In genomic region chr3:57756022-57756527, GRCh38 we compare ENCODE assay signal across 8 cellular contexts. TPM values are rescaled to one million over a fixed set of nuclear protein-coding genes. Genes with fewer than 3 reads are reported as not detected.
A peak's percentile ranks its signal among the peaks of the same experiment; 100 is the strongest.
DNase-seq lines count a peak whose midpoint lies in the region; ATAC-seq and TF ChIP-seq lines count a peak whose summit lies in the region.

Gene SLMAP (plus strand): TSS chr3:57756309. CDS start chr3:57757652, 1,343 bp downstream.

- peak within 1 kb of the TSS; percentile 91 for H3K4me3 Mint-ChIP-seq in activated T-helper 17 cell treated with anti-CD3 and anti-CD28 coated beads, Interleukin-2, amount 50 U/mL, for 72 hours
- peak within 1 kb of the TSS; percentile 92 to 98 (median 97) for H3K4me3 Mint-ChIP-seq in naive thymus-derived CD4-positive, alpha-beta T cell
- peak within 1 kb of the TSS; percentile 92 to 96 for H3K4me3 Mint-ChIP-seq in stimulated activated naive B cell treated with anti-CD40 and anti-IgM and Interleukin-4, amounts not matched to agents 10 μg/mL and 1 μg/mL and 100 μg/mL, for 72 hours

- no peaks in the 10 kb centered on the region for H3K9me3 ChIP-seq in fibroblast of lung (ENCODE audit: control insufficient read depth, insufficient read depth, low read depth, low read length)
- no peaks in the 10 kb centered on the region for H3K9me3 ChIP-seq in naive thymus-derived CD4-positive, alpha-beta T cell (ENCODE audit: control insufficient read depth in 2 of 3, low read length in 3 of 3)

- H3K4me1 ChIP-seq in fibroblast of lung (ENCODE audit: control insufficient read depth, extremely low read depth, insufficient read depth, low read length), result peaks cover 2% of the 10 kb centered on the region
- H3K4me1 ChIP-seq in naive thymus-derived CD4-positive, alpha-beta T cell (ENCODE audit: control insufficient read depth in 2 of 2, insufficient read depth in 2 of 2, low read length in 2 of 2), result peaks cover 23 to 30% of the 10 kb centered on the region in 2 donors

- peak within 1 kb of the TSS; percentile 83 for H3K9ac ChIP-seq in fibroblast of lung (ENCODE audit: insufficient read depth, low read length)

- no peak for TF ChIP-seq CTCF in LNCaP clone FGC (IDR thresholded peaks at IDR 0.05; ENCODE audit: control insufficient read depth, extremely low read depth, insufficient read depth)
- no peak for TF ChIP-seq CTCF in RWPE1 (conservative IDR thresholded peaks at IDR 0.05; ENCODE audit: low read depth)
- TF ChIP-seq CTCF in fibroblast of lung (conservative IDR thresholded peaks at IDR 0.05 in 1 of 2, IDR thresholded peaks at IDR 0.05 in 1 of 2; ENCODE audit: low read depth in 1 of 2, low read length in 2 of 2), result no peak

- H3K27me3 Mint-ChIP-seq in activated T-helper 17 cell treated with anti-CD3 and anti-CD28 coated beads, Interleukin-2, amount 50 U/mL, for 72 hours, result no peaks in the 10 kb centered on the region
- H3K27me3 Mint-ChIP-seq in naive thymus-derived CD4-positive, alpha-beta T cell, result peaks cover 0 to 8% (median 0%) of the 10 kb centered on the region in 5 donors
- no peaks in the 10 kb centered on the region for H3K27me3 Mint-ChIP-seq in stimulated activated naive B cell treated with anti-CD40 and anti-IgM and Interleukin-4, amounts not matched to agents 10 μg/mL and 1 μg/mL and 100 μg/mL, for 72 hours

- peaks cover 2% of the 10 kb centered on the region for H3K36me3 ChIP-seq in fibroblast of lung (ENCODE audit: control insufficient read depth, insufficient read depth, low read length)
- H3K36me3 ChIP-seq in naive thymus-derived CD4-positive, alpha-beta T cell (ENCODE audit: control insufficient read depth in 2 of 3, insufficient read depth in 3 of 3, low read length in 3 of 3), result peaks cover 0 to 6% (median 0%) of the 10 kb centered on the region in 3 experiments

- H3K36me3 Mint-ChIP-seq in activated T-helper 17 cell treated with anti-CD3 and anti-CD28 coated beads, Interleukin-2, amount 50 U/mL, for 72 hours (ENCODE audit: low read depth), result peaks cover 44% of the 10 kb centered on the region
- peaks cover 0 to 24% (median 5%) of the 10 kb centered on the region in 5 donors for H3K36me3 Mint-ChIP-seq in naive thymus-derived CD4-positive, alpha-beta T cell
- H3K36me3 Mint-ChIP-seq in stimulated activated naive B cell treated with anti-CD40 and anti-IgM and Interleukin-4, amounts not matched to agents 10 μg/mL and 1 μg/mL and 100 μg/mL, for 72 hours, result peaks cover 4 to 21% of the 10 kb centered on the region in 2 donors

- CTCF ChIA-PET in RWPE1 (lab: Yijun Ruan, JAX), result interaction anchor here (0.6 to 0.9 kb wide), 2 partner anchors 101 to 149 kb away, joined by 3 to 5 read pairs; no protein-coding TSS in a partner anchor
- CTCF ChIA-PET in naive thymus-derived CD4-positive, alpha-beta T cell (lab: Charles Lee), result interaction anchor here (1.2 kb wide), 2 partner anchors 90 to 159 kb away, joined by 3 read pairs; partner anchors contain the start of gene ARF4

- H3K27me3 ChIP-seq in fibroblast of lung (ENCODE audit: control insufficient read depth, insufficient read depth, low read length), result no peaks in the 10 kb centered on the region
- no peaks in the 10 kb centered on the region for H3K27me3 ChIP-seq in naive thymus-derived CD4-positive, alpha-beta T cell (ENCODE audit: control insufficient read depth in 2 of 2, insufficient read depth in 2 of 2, low read length in 2 of 2)

- peaks cover 46% of the 10 kb centered on the region for H3K79me2 ChIP-seq in fibroblast of lung (ENCODE audit: control insufficient read depth, insufficient read depth, low read length)

- H3K9me3 Mint-ChIP-seq in activated T-helper 17 cell treated with anti-CD3 and anti-CD28 coated beads, Interleukin-2, amount 50 U/mL, for 72 hours, result no peaks in the 10 kb centered on the region
- no peaks in the 10 kb centered on the region for H3K9me3 Mint-ChIP-seq in naive thymus-derived CD4-positive, alpha-beta T cell
- no peaks in the 10 kb centered on the region for H3K9me3 Mint-ChIP-seq in stimulated activated naive B cell treated with anti-CD40 and anti-IgM and Interleukin-4, amounts not matched to agents 10 μg/mL and 1 μg/mL and 100 μg/mL, for 72 hours

- H3K4me2 ChIP-seq in fibroblast of lung (ENCODE audit: extremely low read depth, insufficient read depth, low read length), result peak within 1 kb of the TSS; percentile 89

- POLR2A ChIA-PET in RWPE1 (lab: Yijun Ruan, JAX; ENCODE audit: low non-redundant PET), result no interaction called here
- POLR2A ChIA-PET in naive thymus-derived CD4-positive, alpha-beta T cell (lab: Charles Lee), result interaction anchor here (0.6 to 1.8 kb wide), 15 partner anchors 10 to 1075 kb away, joined by 3 to 24 read pairs (median 4); partner anchors contain the start of genes ARF4, DENND6A, HTD2 and PDE12

- intact Hi-C loops in naive thymus-derived CD4-positive, alpha-beta T cell (cut with micrococcal nuclease), result loop anchor here (1.0 to 10.0 kb wide), 15 partner anchors 17 to 1074 kb away; partner anchors contain the start of genes APPL1 (in 2 of the 2), ARF4 (in 2 of the 2), HTD2 (in 2 of the 2) and PDE12 (in 2 of the 2)

- ATAC-seq in activated T-helper 17 cell treated with anti-CD3 and anti-CD28 coated beads, Interleukin-2, amount 50 U/mL, for 72 hours (replicated peaks), result peak; percentile 96
- peak; percentile 98 for ATAC-seq in naive thymus-derived CD4-positive, alpha-beta T cell
- peak; percentile 97 to 99 for ATAC-seq in stimulated activated naive B cell treated with anti-CD40 and anti-IgM and Interleukin-4, amounts not matched to agents 10 μg/mL and 1 μg/mL and 100 μg/mL, for 72 hours (replicated peaks)

- peaks cover 5% of the 10 kb centered on the region for H4K20me1 ChIP-seq in fibroblast of lung (ENCODE audit: control insufficient read depth, extremely low read depth, insufficient read depth, low read length)

- H2AFZ ChIP-seq in fibroblast of lung (ENCODE audit: low read length), result peak within 1 kb of the TSS; percentile 92

- peak within 1 kb of the TSS; percentile 92 for H3K27ac ChIP-seq in RWPE1
- peak within 1 kb of the TSS; percentile 94 for H3K27ac ChIP-seq in fibroblast of lung (ENCODE audit: insufficient read depth, low read length)
- peak within 1 kb of the TSS; percentile 84 for H3K27ac ChIP-seq in naive thymus-derived CD4-positive, alpha-beta T cell (ENCODE audit: low read depth, low read length)

- H3K4me1 Mint-ChIP-seq in activated T-helper 17 cell treated with anti-CD3 and anti-CD28 coated beads, Interleukin-2, amount 50 U/mL, for 72 hours, result peaks cover 9% of the 10 kb centered on the region
- peaks cover 17 to 47% (median 41%) of the 10 kb centered on the region in 7 donors for H3K4me1 Mint-ChIP-seq in naive thymus-derived CD4-positive, alpha-beta T cell
- peaks cover 7 to 21% of the 10 kb centered on the region in 2 donors for H3K4me1 Mint-ChIP-seq in stimulated activated naive B cell treated with anti-CD40 and anti-IgM and Interleukin-4, amounts not matched to agents 10 μg/mL and 1 μg/mL and 100 μg/mL, for 72 hours

- H3K27ac Mint-ChIP-seq in activated T-helper 17 cell treated with anti-CD3 and anti-CD28 coated beads, Interleukin-2, amount 50 U/mL, for 72 hours, result peak within 1 kb of the TSS; percentile 99
- peak within 1 kb of the TSS; percentile 88 to 96 (median 92) for H3K27ac Mint-ChIP-seq in naive thymus-derived CD4-positive, alpha-beta T cell
- peak within 1 kb of the TSS; percentile 97 for H3K27ac Mint-ChIP-seq in stimulated activated naive B cell treated with anti-CD40 and anti-IgM and Interleukin-4, amounts not matched to agents 10 μg/mL and 1 μg/mL and 100 μg/mL, for 72 hours

- H3K4me3 ChIP-seq in LNCaP clone FGC (ENCODE audit: low read depth, low read length), result peak within 1 kb of the TSS; percentile 87
- H3K4me3 ChIP-seq in fibroblast of lung (replicated peaks in 1 of 4; ENCODE audit: control extremely low read depth in 1 of 4, insufficient read depth in 1 of 4, low read depth in 3 of 4, low read length in 4 of 4), result peak within 1 kb of the TSS; percentile 76 to 92 (median 80)
- H3K4me3 ChIP-seq in naive thymus-derived CD4-positive, alpha-beta T cell (ENCODE audit: low read length), result peak within 1 kb of the TSS; percentile 80

- peak; percentile 97 for DNase-seq in Daoy (ENCODE audit: low read depth)
- peak; percentile 77 for DNase-seq in GOT3 (lab: John Stamatoyannopoulos, UW)
- DNase-seq in LNCaP clone FGC (ENCODE audit: low read depth), result peak; percentile 95
- DNase-seq in RWPE1 (ENCODE audit: low spot score), result peak; percentile 89
- peak; percentile 95 to 97 for DNase-seq in fibroblast of lung (ENCODE audit: low read depth in 2 of 2)
- peak; percentile 84 to 97 (median 95) for DNase-seq in naive thymus-derived CD4-positive, alpha-beta T cell
- DNase-seq in stimulated activated naive B cell treated with anti-CD40 and anti-IgM and Interleukin-4, amounts not matched to agents 10 μg/mL and 1 μg/mL and 100 μg/mL, for 72 hours, result peak; percentile 95

RNA-seq across cellular contexts. Expression of gene SLMAP, which starts in this region (rescaled TPM):
- 32.6 and 34.9 TPM in 2 replicates for total RNA-seq in Daoy (2014; rRNA removed; shearing (Covaris generic))
- total RNA-seq in activated T-helper 17 cell treated with anti-CD3 and anti-CD28 coated beads, Interleukin-2, amount 50 U/mL, for 72 hours, result 10 to 100 TPM; 33.8 to 55.6 TPM
- total RNA-seq in fibroblast of lung, result 43.1 and 55.5 TPM in 2 replicates
- polyA plus RNA-seq in fibroblast of lung, result 31.1 and 35.3 TPM in 2 replicates
- polyA plus RNA-seq in fibroblast of lung (2012), result 20.9 and 24.8 TPM in 2 replicates
- 33.6 and 74.1 TPM in 2 replicates for polyA minus RNA-seq in fibroblast of lung (ENCODE audit: low replicate concordance)
- total RNA-seq in naive thymus-derived CD4-positive, alpha-beta T cell, result 10 to 100 TPM; 54.6 to 77.1 (median 66.6) TPM
- 10 to 100 TPM; 20.2 to 30.8 TPM for polyA plus RNA-seq in naive thymus-derived CD4-positive, alpha-beta T cell

Comparison
In these comparisons a context has a peak if more than half of its experiments do, and no peak if none do; other contexts are left out.
1. Peak in every context shown above with its lines: DNase-seq, ATAC-seq, H3K4me3 ChIP-seq and H3K27ac ChIP-seq.